Comparison of ENCODE assay signal across 18 cellular contexts in the genomic region with DNA sequence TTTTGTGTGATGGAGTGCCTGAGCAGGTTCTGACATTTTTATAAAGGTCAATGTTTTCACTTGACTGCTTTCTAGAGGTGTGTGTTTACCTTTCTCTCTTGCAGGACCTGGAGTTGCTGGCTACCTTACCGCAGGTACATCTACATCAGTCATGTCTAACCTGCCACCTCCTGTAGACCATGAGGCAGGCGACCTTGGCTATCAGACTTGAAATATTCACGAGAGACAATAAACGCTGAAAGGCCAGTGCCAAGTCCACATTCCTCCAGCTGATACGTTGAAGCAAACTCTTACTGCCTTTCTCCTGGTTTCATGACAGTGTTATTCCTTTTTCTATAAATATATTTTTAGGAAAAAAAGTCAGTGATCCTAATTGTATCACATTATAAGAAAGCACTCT. TPM values are rescaled to one million over a fixed set of nuclear protein-coding genes. Genes with fewer than 3 reads are reported as not detected.
"Had no signal": no experiment of that assay in that cellular context is flagged by ENCODE, and none has a peak within 500 bp of the region (broad histone marks: within the 10 kb centered on the region; RNA-seq: fewer than 3 reads in every experiment).

No MANE protein-coding gene starts in this region.

- H3K27ac ChIP-seq: coronary artery, foreskin keratinocyte, right atrium auricular region, testis had no signal

- H3K4me3 ChIP-seq: coronary artery, right atrium auricular region, smooth muscle cell, testis had no signal

- H3K4me3 Mint-ChIP-seq: endodermal cell; naive thymus-derived CD4-positive, alpha-beta T cell; nephron progenitor cell; stimulated activated effector memory CD8-positive, alpha-beta T cell treated with anti-CD3 and anti-CD28 coated beads, Interleukin-12 subunit alpha, Interleukin-12 subunit beta, amount 100 ng/mL, for 72 hours; stimulated activated naive CD8-positive, alpha-beta T cell treated with anti-CD3 and anti-CD28 coated beads, Interleukin-15, amount 100 ng/mL, for 72 hours; type B pancreatic cell had no signal

- H3K27me3 ChIP-seq: foreskin keratinocyte, right atrium auricular region, testis had no signal

- FAIRE-seq: urothelium cell line had no signal

- H3K4me1 Mint-ChIP-seq: nephron progenitor cell had no signal

- H3K4me2 ChIP-seq: smooth muscle cell had no signal

- DNase-seq: effector CD4-positive, alpha-beta T cell; endodermal cell; erythroblast; foreskin keratinocyte; kidney; naive thymus-derived CD4-positive, alpha-beta T cell; nephron progenitor cell; stimulated activated CD4-positive, alpha-beta T cell treated with anti-CD3 and anti-CD28 coated beads, Interleukin-4, amount 100 ng/mL, for 1 hour; stimulated activated CD8-positive, alpha-beta memory T cell treated with anti-CD3 and anti-CD28 coated beads, Interleukin-4, amount 100 ng/mL, for 48 hours; stimulated activated naive CD8-positive, alpha-beta T cell treated with anti-CD3 and anti-CD28 coated beads, Interleukin-15, amount 100 ng/mL, for 72 hours; testis had no signal

- H3K27ac Mint-ChIP-seq: endodermal cell; nephron progenitor cell; stimulated activated effector memory CD8-positive, alpha-beta T cell treated with anti-CD3 and anti-CD28 coated beads, Interleukin-12 subunit alpha, Interleukin-12 subunit beta, amount 100 ng/mL, for 72 hours; stimulated activated naive CD8-positive, alpha-beta T cell treated with anti-CD3 and anti-CD28 coated beads, Interleukin-15, amount 100 ng/mL, for 72 hours; type B pancreatic cell had no signal

- ATAC-seq: foreskin keratinocyte; naive thymus-derived CD4-positive, alpha-beta T cell; stimulated activated effector memory CD8-positive, alpha-beta T cell treated with anti-CD3 and anti-CD28 coated beads, Interleukin-12 subunit alpha, Interleukin-12 subunit beta, amount 100 ng/mL, for 72 hours; stimulated activated naive CD8-positive, alpha-beta T cell treated with anti-CD3 and anti-CD28 coated beads, Interleukin-15, amount 100 ng/mL, for 72 hours had no signal

- H3K9me3 ChIP-seq: right atrium auricular region, testis had no signal

- H3K27me3 Mint-ChIP-seq: naive thymus-derived CD4-positive, alpha-beta T cell; stimulated activated naive CD8-positive, alpha-beta T cell treated with anti-CD3 and anti-CD28 coated beads, Interleukin-15, amount 100 ng/mL, for 72 hours; type B pancreatic cell had no signal

- H3K9me3 Mint-ChIP-seq: endodermal cell; naive thymus-derived CD4-positive, alpha-beta T cell; nephron progenitor cell; stimulated activated effector memory CD8-positive, alpha-beta T cell treated with anti-CD3 and anti-CD28 coated beads, Interleukin-12 subunit alpha, Interleukin-12 subunit beta, amount 100 ng/mL, for 72 hours; stimulated activated naive CD8-positive, alpha-beta T cell treated with anti-CD3 and anti-CD28 coated beads, Interleukin-15, amount 100 ng/mL, for 72 hours; type B pancreatic cell had no signal

RNA-seq across cellular contexts. Expression of gene ACKR4, which starts 59.0 kb away (rescaled TPM):
- total RNA-seq: chondrocyte, endodermal cell, smooth muscle cell had no signal
- polyA plus RNA-seq: naive thymus-derived CD4-positive, alpha-beta T cell; smooth muscle cell had no signal
